In the genomic region with DNA sequence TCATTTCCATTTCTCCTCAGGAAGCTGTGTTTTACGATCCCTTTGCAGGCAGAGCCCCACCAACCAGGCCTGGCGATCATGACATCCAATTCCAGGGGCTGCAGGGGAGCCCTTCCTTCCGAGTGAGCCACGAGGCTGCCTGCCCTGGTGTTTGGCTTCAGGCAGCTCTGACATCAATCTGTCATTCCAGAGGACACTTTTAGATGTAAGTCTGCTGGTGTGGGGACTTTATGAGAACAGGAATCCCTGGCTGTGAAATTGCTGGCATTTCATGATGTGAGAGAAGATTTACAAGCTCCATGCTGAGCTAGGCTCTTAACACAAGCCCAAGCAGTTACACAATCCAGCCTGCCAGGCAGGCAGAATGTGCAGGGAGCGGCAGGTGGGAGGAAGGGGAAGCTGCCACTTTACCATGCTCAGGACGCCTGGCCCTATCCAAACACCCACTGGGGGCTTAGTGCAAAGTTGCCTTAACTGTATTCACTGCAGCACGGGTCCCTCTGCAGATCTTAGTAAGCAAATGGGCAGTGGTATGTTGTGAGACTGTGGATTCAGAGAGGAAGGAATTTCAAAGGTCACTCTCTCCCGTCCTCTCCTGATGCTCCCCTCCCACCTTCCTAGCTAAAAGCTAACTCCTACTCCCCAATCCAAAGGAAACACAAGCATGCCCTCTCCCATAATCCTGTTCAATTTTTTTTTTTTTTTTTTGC, we compare ENCODE assay signal across 8 cellular contexts. TPM values are rescaled to one million over a fixed set of nuclear protein-coding genes. Genes with fewer than 3 reads are reported as not detected.
DNase-seq lines count a peak whose midpoint lies in the region; ATAC-seq and TF ChIP-seq lines count a peak whose summit lies in the region.

No MANE protein-coding gene starts in this region.

- no peaks in the 10 kb centered on the region for H4K20me1 ChIP-seq in GM23338 (replicated peaks; ENCODE audit: insufficient read depth)

- intact Hi-C loops in prostate gland (cut with DNase I), result no loop called here

- H3K27ac ChIP-seq in GM23338 (ENCODE audit: low read depth), result no peak overlapping the region
- H3K27ac ChIP-seq in prostate gland, result peak overlapping the region; percentile 47 to 62

- no peaks in the 10 kb centered on the region; the same call in 2 of the 3 replicates for H3K9me3 Mint-ChIP-seq in GM23338

- peak overlapping the region; percentile 88 for H2AFZ ChIP-seq in GM23338

- no peaks in the 10 kb centered on the region for H3F3A ChIP-seq in GM23338 (replicated peaks; ENCODE audit: low read depth)

- ATAC-seq in GM23338, result peak; percentile 85

- H3K36me3 Mint-ChIP-seq in GM23338 (ENCODE audit: low read depth), result no peaks in the 10 kb centered on the region

- peaks cover 14% of the 10 kb centered on the region for H3K4me1 ChIP-seq in GM23338 (ENCODE audit: insufficient read depth)
- H3K4me1 ChIP-seq in prostate gland (replicated peaks), result peaks cover 13% of the 10 kb centered on the region
- no peaks in the 10 kb centered on the region for H3K4me1 ChIP-seq in BE2C

- H3K27me3 Mint-ChIP-seq in GM23338 (ENCODE audit: insufficient read depth, low read depth, poor library complexity), result peaks cover 9% of the 10 kb centered on the region

- DNase-seq in GM23338 (ENCODE audit: low spot score), result peak; percentile 40
- DNase-seq in NOMO-1 (lab: John Stamatoyannopoulos, UW; ENCODE audit: unreplicated experiment in 2 of 2), result peak; percentile 56 to 66
- DNase-seq in fibroblast of pulmonary artery (ENCODE audit: low read depth), result peak; percentile 53
- DNase-seq in prostate gland (ENCODE audit: low spot score), result peak; percentile 71
- no peak for DNase-seq in UCSD-AML1 (lab: John Stamatoyannopoulos, UW; ENCODE audit: unreplicated experiment)
- DNase-seq in BE2C, result no peak
- no peak for DNase-seq in stimulated activated CD4-positive, alpha-beta T cell treated with anti-CD3 and anti-CD28 coated beads, Interleukin-2, amount 100 ng/mL, for 48 hours
- DNase-seq in GM19238 (ENCODE audit: insufficient read length, low spot score), result no peak

- no peak for TF ChIP-seq POLR2A in prostate gland (IDR thresholded peaks at IDR 0.05)

- H3K4me1 Mint-ChIP-seq in GM23338, result peaks cover 21% of the 10 kb centered on the region

- TF ChIP-seq CTCF in GM23338 (conservative IDR thresholded peaks at IDR 0.05; ENCODE audit: low read depth in 2 of 2) (no peak), fibroblast of pulmonary artery (IDR thresholded peaks at IDR 0.05; ENCODE audit: low read length, missing control alignments) (no peak), prostate gland (IDR thresholded peaks at IDR 0.05) (no peak), BE2C (IDR thresholded peaks at IDR 0.05; ENCODE audit: low read depth, low read length) (no peak)

- WGBS in prostate gland, result 9% methylated on average over 8 of the region's 8 CpGs

- no peak overlapping the region for H3K4me3 Mint-ChIP-seq in GM23338

- H3K79me2 ChIP-seq in GM23338 (replicated peaks; ENCODE audit: insufficient read depth), result no peaks in the 10 kb centered on the region

- H3K9me3 ChIP-seq in prostate gland, result no peaks in the 10 kb centered on the region
- no peaks in the 10 kb centered on the region for H3K9me3 ChIP-seq in BE2C

- H3K4me3 ChIP-seq in GM23338 (no peak overlapping the region), fibroblast of pulmonary artery (replicated peaks; ENCODE audit: low read depth, low read length) (no peak overlapping the region), prostate gland (no peak overlapping the region), BE2C (ENCODE audit: low read depth, low read length) (no peak overlapping the region)

- H3K4me2 ChIP-seq in GM23338, result peak overlapping the region; percentile 8; the same call in 1 of the 2 replicates

- H3K9me2 ChIP-seq in GM23338 (ENCODE audit: insufficient read depth), result no peaks in the 10 kb centered on the region

- H3K36me3 ChIP-seq in GM23338 (ENCODE audit: insufficient read depth) (no peaks in the 10 kb centered on the region), prostate gland (no peaks in the 10 kb centered on the region), BE2C (no peaks in the 10 kb centered on the region)

- H3K27ac Mint-ChIP-seq in GM23338, result no peak overlapping the region

- H3K27me3 ChIP-seq in GM23338 (ENCODE audit: insufficient read depth) (no peaks in the 10 kb centered on the region), prostate gland (replicated peaks; ENCODE audit: insufficient read depth) (no peaks in the 10 kb centered on the region), BE2C (no peaks in the 10 kb centered on the region)

TF ChIP-seq in GM23338, 12 proteins besides CTCF, POLR2A, EP300 and RAD21 (continues in another document):
- TF ChIP-seq JUNB (IDR thresholded peaks at IDR 0.05; ENCODE audit: unreplicated experiment) (no peak), NANOG (IDR thresholded peaks at IDR 0.05; ENCODE audit: borderline replicate concordance) (no peak), ZNF114 (CRISPR knock-in tag; IDR thresholded peaks at IDR 0.05) (no peak), CREB1 (CRISPR knock-in tag; IDR thresholded peaks at IDR 0.05; ENCODE audit: low read depth) (no peak), ETS1 (IDR thresholded peaks at IDR 0.05) (no peak), ZNF331 (CRISPR knock-in tag; IDR thresholded peaks at IDR 0.05; ENCODE audit: low read depth) (no peak), EZH2phosphoT487 (IDR thresholded peaks at IDR 0.05; ENCODE audit: unreplicated experiment) (no peak), STAT1 (IDR thresholded peaks at IDR 0.05; ENCODE audit: unreplicated experiment) (no peak), POLR2AphosphoS5 (IDR thresholded peaks at IDR 0.05; ENCODE audit: low read depth) (no peak)
- TF ChIP-seq, protein P1, sequence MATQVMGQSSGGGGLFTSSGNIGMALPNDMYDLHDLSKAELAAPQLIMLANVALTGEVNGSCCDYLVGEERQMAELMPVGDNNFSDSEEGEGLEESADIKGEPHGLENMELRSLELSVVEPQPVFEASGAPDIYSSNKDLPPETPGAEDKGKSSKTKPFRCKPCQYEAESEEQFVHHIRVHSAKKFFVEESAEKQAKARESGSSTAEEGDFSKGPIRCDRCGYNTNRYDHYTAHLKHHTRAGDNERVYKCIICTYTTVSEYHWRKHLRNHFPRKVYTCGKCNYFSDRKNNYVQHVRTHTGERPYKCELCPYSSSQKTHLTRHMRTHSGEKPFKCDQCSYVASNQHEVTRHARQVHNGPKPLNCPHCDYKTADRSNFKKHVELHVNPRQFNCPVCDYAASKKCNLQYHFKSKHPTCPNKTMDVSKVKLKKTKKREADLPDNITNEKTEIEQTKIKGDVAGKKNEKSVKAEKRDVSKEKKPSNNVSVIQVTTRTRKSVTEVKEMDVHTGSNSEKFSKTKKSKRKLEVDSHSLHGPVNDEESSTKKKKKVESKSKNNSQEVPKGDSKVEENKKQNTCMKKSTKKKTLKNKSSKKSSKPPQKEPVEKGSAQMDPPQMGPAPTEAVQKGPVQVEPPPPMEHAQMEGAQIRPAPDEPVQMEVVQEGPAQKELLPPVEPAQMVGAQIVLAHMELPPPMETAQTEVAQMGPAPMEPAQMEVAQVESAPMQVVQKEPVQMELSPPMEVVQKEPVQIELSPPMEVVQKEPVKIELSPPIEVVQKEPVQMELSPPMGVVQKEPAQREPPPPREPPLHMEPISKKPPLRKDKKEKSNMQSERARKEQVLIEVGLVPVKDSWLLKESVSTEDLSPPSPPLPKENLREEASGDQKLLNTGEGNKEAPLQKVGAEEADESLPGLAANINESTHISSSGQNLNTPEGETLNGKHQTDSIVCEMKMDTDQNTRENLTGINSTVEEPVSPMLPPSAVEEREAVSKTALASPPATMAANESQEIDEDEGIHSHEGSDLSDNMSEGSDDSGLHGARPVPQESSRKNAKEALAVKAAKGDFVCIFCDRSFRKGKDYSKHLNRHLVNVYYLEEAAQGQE (IDR thresholded peaks at IDR 0.05; ENCODE audit: unreplicated experiment), result no peak

RNA-seq across cellular contexts. Expression of gene MICAL2, which starts 43.4 kb away (rescaled TPM):
- total RNA-seq in GM23338 (2014; rRNA removed; shearing (Covaris generic)), result 1.4 and 1.7 TPM in 2 replicates
- polyA plus RNA-seq in GM23338 (2016; fragmentation: Nextera tagmentation; extraction: Ambion mirVana), result 0.66 and 1.5 TPM in 2 replicates
- 100 to 1,000 TPM in 1 of 2 donors, 10 to 100 TPM in 1; 13.1 to 285 TPM for total RNA-seq in prostate gland
- 5.7 TPM for polyA plus RNA-seq in BE2C (2012; ENCODE audit: insufficient read depth, insufficient read length, low read depth)

RNA-seq across cellular contexts. Expression of gene DKK3, which starts 58.5 kb away (rescaled TPM):
- total RNA-seq in GM23338 (2014; rRNA removed; shearing (Covaris generic)), result 31.1 and 42.2 TPM in 2 replicates
- polyA plus RNA-seq in GM23338 (2016; fragmentation: Nextera tagmentation; extraction: Ambion mirVana), result 14.8 and 16.8 TPM in 2 replicates
- total RNA-seq in prostate gland, result 100 to 1,000 TPM; 160 to 273 TPM
- polyA plus RNA-seq in BE2C (2012; ENCODE audit: insufficient read depth, insufficient read length, low read depth), result 28.2 TPM

Comparison
In these comparisons a context has a peak if more than half of its experiments do, and no peak if none do; other contexts are left out.
1. DNase-seq: peak in GM23338 (single experiment), NOMO-1 (2 of 2), fibroblast of pulmonary artery (single experiment) and prostate gland (single experiment); none in UCSD-AML1 (single experiment), BE2C (single experiment), stimulated activated CD4-positive, alpha-beta T cell treated with anti-CD3 and anti-CD28 coated beads, Interleukin-2, amount 100 ng/mL, for 48 hours (0 of 2) and GM19238 (single experiment).